In genomic region chr5:140357731-140358093, GRCh38 we compare ENCODE assay signal across 7 cellular contexts. TPM values are rescaled to one million over a fixed set of nuclear protein-coding genes. Genes with fewer than 3 reads are reported as not detected.
DNase-seq lines count a peak whose midpoint lies in the region; ATAC-seq and TF ChIP-seq lines count a peak whose summit lies in the region.

No MANE protein-coding gene starts in this region.

- no peak overlapping the region for H3K4me3 ChIP-seq in right atrium auricular region
- H3K4me3 ChIP-seq in retinal pigment epithelial cell (ENCODE audit: low read length): no peak overlapping the region

- peak overlapping the region in 1 of 2 donors; percentile 26 for H3K27ac ChIP-seq in right atrium auricular region

- H3K4me1 ChIP-seq in right atrium auricular region: peaks cover 0 to 7% of the 10 kb centered on the region in 2 donors

- peak; percentile 97 for ATAC-seq in GM18498 (IDR thresholded peaks at IDR 0.05; ENCODE audit: unreplicated experiment)
- peak; percentile 89 for ATAC-seq in HG02870 (IDR thresholded peaks at IDR 0.05; ENCODE audit: unreplicated experiment)

- peak; percentile 70 for DNase-seq in NCI-H1436 treated with DMSO at 0.1 percent for 48 hours (lab: John Stamatoyannopoulos, UW)
- DNase-seq in T-helper 1 cell: peak; percentile 39 to 81 (median 61)
- DNase-seq in amniotic epithelial cell (ENCODE audit: low read depth): peak; percentile 87
- peak; percentile 93 for DNase-seq in right atrium auricular region (ENCODE audit: low spot score)
- peak; percentile 68 for DNase-seq in retinal pigment epithelial cell (ENCODE audit: low read depth)

- no peaks in the 10 kb centered on the region for H3K36me3 ChIP-seq in right atrium auricular region

- peak; percentile 90 to 94 for TF ChIP-seq CTCF in right atrium auricular region (IDR thresholded peaks at IDR 0.05)
- peak; percentile 90 for TF ChIP-seq CTCF in retinal pigment epithelial cell (conservative IDR thresholded peaks at IDR 0.05; ENCODE audit: low read depth, low read length)

- H3K27me3 ChIP-seq in right atrium auricular region: no peaks in the 10 kb centered on the region

- H3K9me3 ChIP-seq in right atrium auricular region: no peaks in the 10 kb centered on the region

RNA-seq across cellular contexts. Expression of gene SLC4A9, which starts 2.3 kb away (rescaled TPM):
- not detected for total RNA-seq in right atrium auricular region

RNA-seq across cellular contexts. Expression of gene HBEGF, which starts 11.3 kb away (rescaled TPM):
- total RNA-seq in right atrium auricular region: 10 to 100 TPM; 32.2 to 60.7 TPM

RNA-seq across cellular contexts. Expression of gene ANKHD1, which starts 43.9 kb away (rescaled TPM):
- 10 to 100 TPM; 50.4 to 58.6 TPM for total RNA-seq in right atrium auricular region

RNA-seq across cellular contexts. Expression of gene PFDN1, which starts 54.8 kb away (rescaled TPM):
- 100 to 1,000 TPM in 1 of 2 donors, 10 to 100 TPM in 1; 80.4 to 123 TPM for total RNA-seq in right atrium auricular region
